ENCODE assay signal across 2 cellular contexts in genomic region chr2:83943265-83943664, GRCh38.
TF ChIP-seq lines count a peak whose summit lies in the region.

No MANE protein-coding gene starts in this region.

TF ChIP-seq in IMR-90, 13 proteins besides CTCF, POLR2A, EP300 and RAD21:
- TF ChIP-seq MAFK (IDR thresholded peaks at IDR 0.05; ENCODE audit: low read depth, low read length) (no peak), CEBPB (IDR thresholded peaks at IDR 0.05; ENCODE audit: low read depth, low read length) (peak; percentile 86), MAZ (IDR thresholded peaks at IDR 0.05; ENCODE audit: borderline replicate concordance, low read depth, low read length) (no peak)

TF ChIP-seq in K562, 482 proteins besides CTCF, POLR2A, EP300 and RAD21:
- TF ChIP-seq POLR2H (tag; IDR thresholded peaks at IDR 0.05; ENCODE audit: low read depth) (no peak), CEBPB (tag; IDR thresholded peaks at IDR 0.05) (peak; percentile 90), CEBPG (CRISPR knock-in tag; IDR thresholded peaks at IDR 0.05) (no peak), CEBPG (tag; conservative IDR thresholded peaks at IDR 0.05 in 1 of 2, IDR thresholded peaks at IDR 0.05 in 1 of 2) (peak in 1 of 2 experiments; percentile 85; a peak in 3 of 4 replicates), ZNF695 (CRISPR knock-in tag; IDR thresholded peaks at IDR 0.05) (no peak), ZBTB33 (CRISPR knock-in tag; IDR thresholded peaks at IDR 0.05) (no peak), ZNF584 (CRISPR knock-in tag; IDR thresholded peaks at IDR 0.05; ENCODE audit: low read depth) (no peak), ZNF274 (IDR thresholded peaks at IDR 0.05; ENCODE audit: borderline replicate concordance, low read depth, low read length) (no peak), TAF15 (IDR thresholded peaks at IDR 0.05; ENCODE audit: low read depth, low read length) (no peak)
